Comparison of ENCODE assay signal across 8 cellular contexts in the genomic region with DNA sequence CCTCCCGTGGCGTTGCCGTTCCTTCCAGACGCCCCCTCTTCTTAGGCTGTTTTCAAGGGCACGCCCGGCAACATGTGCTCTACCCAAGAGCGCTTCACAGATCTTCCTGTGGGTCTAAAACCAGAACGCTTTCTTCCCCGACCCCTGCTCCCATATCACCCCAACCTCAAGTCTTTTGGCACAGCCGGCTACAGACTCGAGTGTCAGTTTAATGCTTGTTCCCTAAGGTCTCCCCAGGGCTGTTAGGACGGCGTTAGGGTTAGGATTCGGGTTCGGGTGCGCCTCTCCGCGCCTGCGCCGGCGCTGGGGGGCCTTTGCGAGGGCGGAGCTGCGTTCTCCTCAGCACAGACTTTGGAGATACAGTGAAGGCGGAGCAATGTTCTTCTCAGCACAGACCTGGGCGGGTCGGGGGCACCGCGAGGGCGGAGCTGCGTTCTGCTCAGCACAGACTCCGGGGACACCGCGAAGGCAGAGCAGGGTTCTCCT.
DNase-seq lines count a peak whose midpoint lies in the region; ATAC-seq and TF ChIP-seq lines count a peak whose summit lies in the region.
"Not testable (repeated sequence)": the region's sequence is repeated elsewhere in the genome, so short reads cannot be mapped to it uniquely, and the experiment has no call there.

No MANE protein-coding gene starts in this region.

- not testable (repeated sequence) for H3K9me3 Mint-ChIP-seq in activated B cell treated with CpG ODN at 0.5 μM for 24 hours

- ATAC-seq in GM19395 (IDR thresholded peaks at IDR 0.05; ENCODE audit: unreplicated experiment) (peak; percentile 78), activated B cell treated with CpG ODN at 0.5 μM for 24 hours (ENCODE audit: low read depth) (peak; percentile 64)

- not testable (repeated sequence) for H3K27me3 Mint-ChIP-seq in activated B cell treated with CpG ODN at 0.5 μM for 24 hours

- intact Hi-C loops in activated B cell treated with CpG ODN at 0.5 μM for 24 hours (cut with micrococcal nuclease) = loop anchor here (1.0 kb wide), 2 partner anchors 389 to 648 kb away; no protein-coding TSS in a partner anchor

- DNase-seq in ACHN (peak; percentile 80), NCI-H146 treated with DMSO at 0.1 percent for 48 hours (lab: John Stamatoyannopoulos, UW; ENCODE audit: unreplicated experiment) (peak; percentile 58), astrocyte of the hippocampus (ENCODE audit: low read depth, low spot score) (peak; percentile 29), glomerular visceral epithelial cell (ENCODE audit: extremely low spot score) (peak; percentile 67), myocyte (ENCODE audit: low read depth) (peak; percentile 32)
- not testable (repeated sequence) for DNase-seq in activated B cell treated with CpG ODN at 0.5 μM for 24 hours
- peak; percentile 39 to 55 for DNase-seq in stimulated activated CD4-positive, alpha-beta T cell treated with anti-CD3 and anti-CD28 coated beads, Interleukin-4, amount 100 ng/mL, for 4 hours

- POLR2A ChIA-PET in activated B cell treated with CpG ODN at 0.5 μM for 24 hours (lab: Charles Lee) = not testable (repeated sequence)

- TF ChIP-seq CTCF in activated B cell treated with CpG ODN at 0.5 μM for 24 hours (IDR thresholded peaks at IDR 0.05) = not testable (repeated sequence)

- not testable (repeated sequence) for H3K4me1 Mint-ChIP-seq in activated B cell treated with CpG ODN at 0.5 μM for 24 hours

- in situ Hi-C loops in ACHN (cut with HindIII; ENCODE audit: low pct_ligation_motif_present, low pct_unique_long_range_greater_than_20kb, low sequenced_read_pairs) = not testable (repeated sequence)

- H3K27ac Mint-ChIP-seq in activated B cell treated with CpG ODN at 0.5 μM for 24 hours = not testable (repeated sequence)

- peak overlapping the region; percentile 69 for H3K4me3 Mint-ChIP-seq in activated B cell treated with CpG ODN at 0.5 μM for 24 hours

- not testable (repeated sequence) for H3K36me3 Mint-ChIP-seq in activated B cell treated with CpG ODN at 0.5 μM for 24 hours (ENCODE audit: low read depth)

- CTCF ChIA-PET in activated B cell treated with CpG ODN at 0.5 μM for 24 hours (lab: Charles Lee) = interaction anchor here (0.7 to 2.4 kb wide), 6 partner anchors 57 to 649 kb away, joined by 3 to 11 read pairs (median 4); no protein-coding TSS in a partner anchor
